Comparison of ENCODE assay signal across 25 cellular contexts in the genomic region with DNA sequence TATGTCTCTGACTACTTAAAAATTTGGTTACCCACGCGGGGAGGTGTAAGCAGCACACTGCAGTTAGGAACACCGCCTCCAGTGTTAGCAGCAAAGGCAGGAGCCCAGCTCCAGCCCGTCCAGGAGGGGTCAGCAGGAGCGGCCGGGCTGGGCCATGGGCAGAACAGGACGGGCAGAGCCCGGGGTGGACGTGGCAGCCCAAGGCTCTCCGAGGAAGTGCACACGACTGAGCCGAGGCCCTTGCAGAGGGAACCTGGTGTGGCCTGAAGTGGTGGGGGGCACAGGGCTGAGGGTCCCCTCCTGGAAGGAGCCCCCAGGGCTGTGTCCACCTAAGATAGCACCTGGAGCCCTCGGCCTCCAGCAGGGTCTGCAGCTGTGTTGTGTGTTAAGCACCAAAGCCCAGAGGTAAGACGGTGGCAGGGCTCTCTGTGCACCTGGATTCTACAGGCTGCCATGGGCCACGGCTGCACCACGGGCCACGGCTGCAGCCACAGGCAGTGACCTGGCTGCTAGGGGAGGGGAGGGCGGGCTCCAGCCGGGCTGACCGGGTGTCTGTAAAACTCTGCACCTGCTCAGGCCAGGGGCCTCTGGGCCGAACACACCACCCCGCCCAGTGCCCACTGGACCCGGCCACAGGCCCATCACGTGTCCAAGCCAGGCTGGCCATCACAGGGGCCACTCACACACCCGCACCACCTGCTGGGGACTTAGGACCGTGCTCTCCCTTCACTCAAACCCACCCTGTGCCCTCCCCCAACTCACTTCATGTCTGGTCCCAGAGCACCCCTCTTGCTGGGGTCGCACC. TPM values are rescaled to one million over a fixed set of nuclear protein-coding genes. Genes with fewer than 3 reads are reported as not detected.
DNase-seq lines count a peak whose midpoint lies in the region; ATAC-seq, FAIRE-seq and TF ChIP-seq lines count a peak whose summit lies in the region.
"Had no signal": no experiment of that assay in that cellular context is flagged by ENCODE, and none has a peak within 500 bp of the region (broad histone marks: within the 10 kb centered on the region; RNA-seq: fewer than 3 reads in every experiment).

No MANE protein-coding gene starts in this region.

- peaks cover 8% of the 10 kb centered on the region for H3K4me1 ChIP-seq in PC-9 (replicated peaks; ENCODE audit: insufficient read depth)

- no peak for ATAC-seq in CD4-positive, alpha-beta T cell (ENCODE audit: poor library complexity)
- no peak for ATAC-seq in HG03521 (IDR thresholded peaks at IDR 0.05; ENCODE audit: unreplicated experiment)
- no peak for ATAC-seq in activated naive CD4-positive, alpha-beta T cell treated with anti-CD3 and anti-CD28 coated beads, Interleukin-2, amount 50 U/mL, for 72 hours
- ATAC-seq: heart left ventricle, natural killer cell, Panc1 had no signal

- H3K9me3 Mint-ChIP-seq in CD4-positive, alpha-beta T cell: no peaks in the 10 kb centered on the region
- H3K9me3 Mint-ChIP-seq in nephron: no peaks in the 10 kb centered on the region
- H3K9me3 Mint-ChIP-seq in activated naive CD4-positive, alpha-beta T cell treated with anti-CD3 and anti-CD28 coated beads, Interleukin-2, amount 50 U/mL, for 72 hours: no peaks in the 10 kb centered on the region
- H3K9me3 Mint-ChIP-seq: activated T-helper 2 cell treated with anti-CD3 and anti-CD28 coated beads, Interferon-gamma antibody, Interleukin-2, Interleukin-4, amounts not matched to agents 10 μg/mL and 5 μg/mL and 100 μg/mL, durations not matched to agents 14 hours and 24 hours and 36 hours; HFFc6; IgD-negative memory B cell; natural killer cell had no signal

- H3F3A ChIP-seq in PC-9 (ENCODE audit: insufficient read depth, low read depth): peaks cover 39% of the 10 kb centered on the region; the same call in 1 of the 2 replicates

- peaks cover 9% of the 10 kb centered on the region; the same call in 1 of the 2 replicates for H3K79me2 ChIP-seq in PC-9 (ENCODE audit: low read depth)

- H3K4me3 ChIP-seq in dorsolateral prefrontal cortex (no peak overlapping the region), PC-9 (no peak overlapping the region)
- H3K4me3 ChIP-seq: colonic mucosa, heart left ventricle, sigmoid colon, SJSA1 had no signal

- H3K36me3 ChIP-seq in PC-9 (ENCODE audit: low read depth): no peaks in the 10 kb centered on the region
- H3K36me3 ChIP-seq: colonic mucosa had no signal

- peaks cover 5% of the 10 kb centered on the region; the same call in 1 of the 2 replicates for H4K20me1 ChIP-seq in PC-9 (ENCODE audit: insufficient read depth)

- intact Hi-C loops in CD4-positive, alpha-beta T cell (cut with DNase I, micrococcal nuclease): no loop called here
- intact Hi-C loops in dorsolateral prefrontal cortex (cut with DNase I) (loop anchor here in 1 of 2 donors (10.0 kb wide), 1 partner anchor 221 kb away; a partner anchor contains a TSS), PC-9 (cut with micrococcal nuclease; ENCODE audit: unreplicated experiment) (no loop called here)

- no peaks in the 10 kb centered on the region for H3K27me3 Mint-ChIP-seq in CD4-positive, alpha-beta T cell
- no peaks in the 10 kb centered on the region for H3K27me3 Mint-ChIP-seq in nephron (ENCODE audit: low read depth)
- H3K27me3 Mint-ChIP-seq: IgD-negative memory B cell had no signal

- no peak for TF ChIP-seq CTCF in CD4-positive, alpha-beta T cell (IDR thresholded peaks at IDR 0.05)
- no peak for TF ChIP-seq CTCF in dorsolateral prefrontal cortex (IDR thresholded peaks at IDR 0.05 in 54 of 56, conservative IDR thresholded peaks at IDR 0.05 in 2 of 56; ENCODE audit: low read depth in 1 of 56, partially characterized antibody in 56 of 56)
- no peak for TF ChIP-seq CTCF in nephron (IDR thresholded peaks at IDR 0.05; ENCODE audit: unreplicated experiment in 3 of 3)
- TF ChIP-seq CTCF in PC-9 (conservative IDR thresholded peaks at IDR 0.05): no peak
- TF ChIP-seq CTCF in D721Med (IDR thresholded peaks at IDR 0.05; ENCODE audit: insufficient read depth, missing control alignments): no peak

- no peak for DNase-seq in CD4-positive, alpha-beta T cell
- DNase-seq in HuH-7 (ENCODE audit: low spot score) (peak; percentile 41), dorsolateral prefrontal cortex (no peak), PC-9 (no peak), D721Med (ENCODE audit: insufficient read length, low spot score) (no peak)
- DNase-seq in activated naive CD4-positive, alpha-beta T cell treated with anti-CD3 and anti-CD28 coated beads, Interleukin-2, amount 50 U/mL, for 72 hours (ENCODE audit: low spot score in 2 of 2): no peak
- DNase-seq: ACHN; activated CD4-positive, alpha-beta T cell treated with anti-CD3 and anti-CD28 coated beads, Interleukin-2, amount 50 U/mL, for 1 hour; activated CD8-positive, alpha-beta memory T cell treated with anti-CD3 and anti-CD28 coated beads, Interleukin-2, amount 50 U/mL, for 4 hours; brain microvascular endothelial cell; colonic mucosa; HFFc6; natural killer cell; sigmoid colon; stimulated activated CD4-positive, alpha-beta T cell treated with anti-CD3 and anti-CD28 coated beads, Interleukin-15, amount 100 ng/mL, for 24 hours; T-helper 2 cell; WERI-Rb-1 had no signal

- no peaks in the 10 kb centered on the region for H3K9me3 ChIP-seq in CD4-positive, alpha-beta T cell (ENCODE audit: control insufficient read depth, low read length)
- H3K9me3 ChIP-seq in PC-9 (ENCODE audit: insufficient read depth, low read depth): no peaks in the 10 kb centered on the region
- H3K9me3 ChIP-seq: colonic mucosa, heart left ventricle, sigmoid colon, SJSA1 had no signal

- CTCF ChIA-PET in CD4-positive, alpha-beta T cell (lab: Charles Lee): no interaction called here
- CTCF ChIA-PET in PC-9 (lab: Charles Lee): interaction anchor here (0.7 kb wide), 1 partner anchor 39 kb away, joined by 3 read pairs; a partner anchor contains a TSS

- H3K27me3 ChIP-seq in CD4-positive, alpha-beta T cell (ENCODE audit: control insufficient read depth, insufficient read depth, low read length): no peaks in the 10 kb centered on the region
- H3K27me3 ChIP-seq in dorsolateral prefrontal cortex (no peaks in the 10 kb centered on the region), PC-9 (ENCODE audit: insufficient read depth, low read depth) (no peaks in the 10 kb centered on the region)
- H3K27me3 ChIP-seq: brain microvascular endothelial cell, colonic mucosa, heart left ventricle, sigmoid colon, SJSA1 had no signal

- H3K4me2 ChIP-seq in PC-9: no peak overlapping the region

- POLR2A ChIA-PET in CD4-positive, alpha-beta T cell (lab: Charles Lee): interaction anchor here (1.2 kb wide), 1 partner anchor 10 kb away, joined by 6 read pairs; a partner anchor contains a TSS
- POLR2A ChIA-PET in PC-9 (lab: Charles Lee; ENCODE audit: unreplicated experiment): no interaction called here

- peaks cover 7% of the 10 kb centered on the region for H3K36me3 Mint-ChIP-seq in CD4-positive, alpha-beta T cell (ENCODE audit: low read depth)
- H3K36me3 Mint-ChIP-seq in nephron (ENCODE audit: low read depth): peaks cover 24% of the 10 kb centered on the region
- no peaks in the 10 kb centered on the region for H3K36me3 Mint-ChIP-seq in activated naive CD4-positive, alpha-beta T cell treated with anti-CD3 and anti-CD28 coated beads, Interleukin-2, amount 50 U/mL, for 72 hours
- H3K36me3 Mint-ChIP-seq: IgD-negative memory B cell, natural killer cell had no signal

- peak overlapping the region; percentile 20 for H3K4me3 Mint-ChIP-seq in CD4-positive, alpha-beta T cell
- no peak overlapping the region for H3K4me3 Mint-ChIP-seq in nephron
- H3K4me3 Mint-ChIP-seq: HFFc6, natural killer cell had no signal

- no peak overlapping the region for H3K27ac ChIP-seq in CD4-positive, alpha-beta T cell (ENCODE audit: low read depth, low read length)
- H3K27ac ChIP-seq in dorsolateral prefrontal cortex (peak overlapping the region in 46 of 59 donors; percentile 5 to 88 (median 63)), PC-9 (no peak overlapping the region)
- H3K27ac ChIP-seq: brain microvascular endothelial cell, colonic mucosa, heart left ventricle, sigmoid colon, SJSA1, WERI-Rb-1 had no signal

- BruUV-seq in PC-9 (replicated peaks; lab: Mats Ljungman, UMichigan): no TSS peak

- FAIRE-seq in D721Med (lab: Jason Lieb, UNC): no peak

- peaks cover 29% of the 10 kb centered on the region for H3K4me1 Mint-ChIP-seq in CD4-positive, alpha-beta T cell (ENCODE audit: low read depth)
- peaks cover 4% of the 10 kb centered on the region for H3K4me1 Mint-ChIP-seq in nephron
- H3K4me1 Mint-ChIP-seq: IgD-negative memory B cell had no signal

- no peak overlapping the region for H2AFZ ChIP-seq in PC-9

- H3K9me2 ChIP-seq in PC-9 (ENCODE audit: insufficient read depth): no peaks in the 10 kb centered on the region

- H3K27ac Mint-ChIP-seq in CD4-positive, alpha-beta T cell: peak overlapping the region; percentile 71
- peak overlapping the region; percentile 21 to 66 (median 56) for H3K27ac Mint-ChIP-seq in nephron
- no peak overlapping the region for H3K27ac Mint-ChIP-seq in activated naive CD4-positive, alpha-beta T cell treated with anti-CD3 and anti-CD28 coated beads, Interleukin-2, amount 50 U/mL, for 72 hours
- H3K27ac Mint-ChIP-seq: activated T-helper 2 cell treated with anti-CD3 and anti-CD28 coated beads, Interferon-gamma antibody, Interleukin-2, Interleukin-4, amounts not matched to agents 10 μg/mL and 5 μg/mL and 100 μg/mL, durations not matched to agents 14 hours and 24 hours and 36 hours; HFFc6; IgD-negative memory B cell; natural killer cell had no signal

RNA-seq across cellular contexts. Expression of a gene that starts 6.6 kb away (rescaled TPM):
- total RNA-seq in CD4-positive, alpha-beta T cell: 100 to 1,000 TPM; 123 to 125 TPM
- total RNA-seq in dorsolateral prefrontal cortex: 10 to 100 TPM; 15.1 to 78.0 (median 33.5) TPM
- total RNA-seq in activated naive CD4-positive, alpha-beta T cell treated with anti-CD3 and anti-CD28 coated beads, Interleukin-2, amount 50 U/mL, for 72 hours: 10 to 100 TPM; 24.7 to 37.2 TPM
- total RNA-seq in PC-9 (2021): 167 and 233 TPM in 2 replicates

RNA-seq across cellular contexts. Expression of a gene that starts 9.7 kb away (rescaled TPM):
- 100 to 1,000 TPM; 149 to 165 TPM for total RNA-seq in CD4-positive, alpha-beta T cell
- total RNA-seq in dorsolateral prefrontal cortex: 10 to 100 TPM in 115 of 120 experiments, 1 to 10 TPM in 5; 7.8 to 33.9 (median 16.9) TPM
- total RNA-seq in activated naive CD4-positive, alpha-beta T cell treated with anti-CD3 and anti-CD28 coated beads, Interleukin-2, amount 50 U/mL, for 72 hours: 10 to 100 TPM in 1 of 2 donors, 1 to 10 TPM in 1; 6.3 to 18.2 TPM
- total RNA-seq in PC-9 (2021): 18.7 and 24.8 TPM in 2 replicates

RNA-seq across cellular contexts. Expression of a gene that starts 38.3 kb away (rescaled TPM):
- 10 to 100 TPM; 28.2 to 33.4 TPM for total RNA-seq in CD4-positive, alpha-beta T cell
- total RNA-seq in dorsolateral prefrontal cortex (10 to 100 TPM; 18.4 to 46.9 (median 28.4) TPM), PC-9 (2021) (27.2 and 31.4 TPM in 2 replicates)
- 10 to 100 TPM; 12.5 to 24.0 TPM for total RNA-seq in activated naive CD4-positive, alpha-beta T cell treated with anti-CD3 and anti-CD28 coated beads, Interleukin-2, amount 50 U/mL, for 72 hours

RNA-seq across cellular contexts. Expression of a gene that starts 38.4 kb away (rescaled TPM):
- 10 to 100 TPM; 34.5 to 35.7 TPM for total RNA-seq in CD4-positive, alpha-beta T cell
- total RNA-seq in dorsolateral prefrontal cortex: 10 to 100 TPM; 37.8 to 65.5 (median 48.4) TPM
- 10 to 100 TPM; 36.1 to 53.4 TPM for total RNA-seq in activated naive CD4-positive, alpha-beta T cell treated with anti-CD3 and anti-CD28 coated beads, Interleukin-2, amount 50 U/mL, for 72 hours
- 59.1 and 71.1 TPM in 2 replicates for total RNA-seq in PC-9 (2021)

RNA-seq across cellular contexts. Expression of a gene that starts 49.7 kb away (rescaled TPM):
- total RNA-seq in CD4-positive, alpha-beta T cell: 1 to 10 TPM; 2.5 to 2.6 TPM
- total RNA-seq in dorsolateral prefrontal cortex (10 to 100 TPM in 54 of 120 experiments, 1 to 10 TPM in 59, under 1 TPM in 3, not detected in 4; 0.70 to 53.7 (median 9.1) TPM), PC-9 (2021) (not detected in 2 replicates)
- total RNA-seq in activated naive CD4-positive, alpha-beta T cell treated with anti-CD3 and anti-CD28 coated beads, Interleukin-2, amount 50 U/mL, for 72 hours: not detected
- total RNA-seq: activated T-helper 2 cell treated with anti-CD3 and anti-CD28 coated beads, Interferon-gamma antibody, Interleukin-2, Interleukin-4, amounts not matched to agents 10 μg/mL and 5 μg/mL and 100 μg/mL, durations not matched to agents 14 hours and 24 hours and 36 hours; G401; natural killer cell had no signal

Comparison
In these comparisons a context has a peak if more than half of its experiments do, and no peak if none do; other contexts are left out.
1. H3K27ac ChIP-seq: peak in dorsolateral prefrontal cortex (46 of 59); none in CD4-positive, alpha-beta T cell (single experiment) and PC-9 (single experiment).
2. H3K27ac Mint-ChIP-seq: peak in CD4-positive, alpha-beta T cell (single experiment) and nephron (3 of 3); none in activated naive CD4-positive, alpha-beta T cell treated with anti-CD3 and anti-CD28 coated beads, Interleukin-2, amount 50 U/mL, for 72 hours (0 of 2).